ENCODE assay signal across 1 cellular context in genomic region chr3:129606522-129607390, GRCh38.
TF ChIP-seq lines count a peak whose summit lies in the region.

PLXND1 (minus strand) TSS chr3:129606676; CDS start chr3:129606639, 37 bp downstream.

TF ChIP-seq in endothelial cell of umbilical vein, 7 proteins besides CTCF, POLR2A, EP300 and RAD21:
- TF ChIP-seq POLR2AphosphoS5 (IDR thresholded peaks at IDR 0.05; ENCODE audit: insufficient read depth, low read depth, low read length) (peak; percentile 87), GATA2 (IDR thresholded peaks at IDR 0.05; ENCODE audit: insufficient read depth, insufficient read length, low read depth, low read length) (no peak)
